Comparison of ENCODE assay signal across 8 cellular contexts in genomic region chr11:132278801-132279574, GRCh38.
DNase-seq lines count a peak whose midpoint lies in the region; ATAC-seq and TF ChIP-seq lines count a peak whose summit lies in the region.

No MANE protein-coding gene starts in this region.

- no peak overlapping the region for H3K4me3 ChIP-seq in hepatocyte
- H3K4me3 ChIP-seq in vagina: no peak overlapping the region
- no peak overlapping the region for H3K4me3 ChIP-seq in Karpas-422 (ENCODE audit: low read length)

- TF ChIP-seq POLR2A in vagina (IDR thresholded peaks at IDR 0.05): no peak

- H2AFZ ChIP-seq in hepatocyte: no peak overlapping the region
- no peak overlapping the region for H2AFZ ChIP-seq in Karpas-422 (ENCODE audit: low read length)

- intact Hi-C loops in vagina (cut with DNase I): no loop called here

- H3K9me3 ChIP-seq in hepatocyte (ENCODE audit: low read depth) (no peaks in the 10 kb centered on the region), vagina (no peaks in the 10 kb centered on the region), Karpas-422 (ENCODE audit: low read length) (no peaks in the 10 kb centered on the region)

- ATAC-seq in GM21360 (IDR thresholded peaks at IDR 0.05; ENCODE audit: unreplicated experiment) (peak; percentile 60), HG03025 (IDR thresholded peaks at IDR 0.05; ENCODE audit: low FRiP score, unreplicated experiment) (no peak), HG02973 (IDR thresholded peaks at IDR 0.05; ENCODE audit: unreplicated experiment) (no peak)

- H3K36me3 ChIP-seq in hepatocyte (replicated peaks; ENCODE audit: insufficient read depth, low read depth): no peaks in the 10 kb centered on the region
- no peaks in the 10 kb centered on the region for H3K36me3 ChIP-seq in vagina
- H3K36me3 ChIP-seq in Karpas-422 (ENCODE audit: insufficient read depth, low read length): no peaks in the 10 kb centered on the region

- WGBS in hepatocyte (ENCODE audit: low lambda C conversion rate, missing lambda C conversion rate): 46% methylated on average over 6 of the region's 6 CpGs

- no peaks in the 10 kb centered on the region for H3K4me1 ChIP-seq in hepatocyte (ENCODE audit: insufficient read depth)
- no peaks in the 10 kb centered on the region for H3K4me1 ChIP-seq in vagina
- no peaks in the 10 kb centered on the region for H3K4me1 ChIP-seq in Karpas-422 (ENCODE audit: low read length)

- TF ChIP-seq CTCF in hepatocyte (IDR thresholded peaks at IDR 0.05; ENCODE audit: poor library complexity) (peak; percentile 59), vagina (IDR thresholded peaks at IDR 0.05) (no peak)

- H3K79me2 ChIP-seq in hepatocyte (no peaks in the 10 kb centered on the region), Karpas-422 (ENCODE audit: low read length) (no peaks in the 10 kb centered on the region)

- H4K20me1 ChIP-seq in hepatocyte (ENCODE audit: insufficient read depth, poor library complexity, severe bottlenecking): no peaks in the 10 kb centered on the region
- no peaks in the 10 kb centered on the region for H4K20me1 ChIP-seq in Karpas-422 (ENCODE audit: insufficient read depth, low read depth, low read length)

- H3K4me2 ChIP-seq in hepatocyte (peak overlapping the region; percentile 2), Karpas-422 (ENCODE audit: low read depth, low read length, poor library complexity, severe bottlenecking) (no peak overlapping the region)

- DNase-seq in AG08396 (ENCODE audit: low spot score): peak; percentile 29
- DNase-seq in OCI-M1 (lab: John Stamatoyannopoulos, UW): peak; percentile 55
- DNase-seq in hepatocyte (ENCODE audit: low spot score): peak; percentile 46
- DNase-seq in vagina (ENCODE audit: extremely low spot score in 2 of 2): no peak
- no peak for DNase-seq in Karpas-422

- H3K27me3 ChIP-seq in hepatocyte: no peaks in the 10 kb centered on the region
- no peaks in the 10 kb centered on the region for H3K27me3 ChIP-seq in vagina
- no peaks in the 10 kb centered on the region for H3K27me3 ChIP-seq in Karpas-422 (ENCODE audit: low read length)

- H3K9me2 ChIP-seq in hepatocyte (replicated peaks; ENCODE audit: insufficient read depth) (no peaks in the 10 kb centered on the region), Karpas-422 (replicated peaks; ENCODE audit: insufficient read depth, low read length) (no peaks in the 10 kb centered on the region)

- H3K27ac ChIP-seq in hepatocyte (peak overlapping the region; percentile 49), vagina (no peak overlapping the region), Karpas-422 (ENCODE audit: low read length) (no peak overlapping the region)

- no peak overlapping the region for H3K9ac ChIP-seq in Karpas-422 (ENCODE audit: low read length)

Comparison
In these comparisons a context has a peak if more than half of its experiments do, and no peak if none do; other contexts are left out.
1. DNase-seq: peak in AG08396 (single experiment), OCI-M1 (single experiment) and hepatocyte (single experiment); none in vagina (0 of 2) and Karpas-422 (single experiment).